ENCODE assay signal across 9 cellular contexts in genomic region chr7:90320801-90321494, GRCh38. TPM values are rescaled to one million over a fixed set of nuclear protein-coding genes. Genes with fewer than 3 reads are reported as not detected.
DNase-seq lines count a peak whose midpoint lies in the region; ATAC-seq, FAIRE-seq and TF ChIP-seq lines count a peak whose summit lies in the region.
"Had no signal": no experiment of that assay in that cellular context is flagged by ENCODE, and none has a peak within 500 bp of the region (broad histone marks: within the 10 kb centered on the region; RNA-seq: fewer than 3 reads in every experiment).

TSS of gene FAM237B (minus strand) at chr7:90321304. CDS start at chr7:90319748, 1,556 bp downstream.

- H3K9me3 ChIP-seq in H1 (ENCODE audit: insufficient read depth in 2 of 2, low read depth in 1 of 2, low read length in 1 of 2) (no peaks in the 10 kb centered on the region), PC-9 (ENCODE audit: insufficient read depth, low read depth) (no peaks in the 10 kb centered on the region)

- FAIRE-seq in H1 (lab: Jason Lieb, UNC) = no peak
- FAIRE-seq: K562 had no signal

- H4K20me1 ChIP-seq in H1 (replicated peaks in 1 of 2; ENCODE audit: control insufficient read depth in 1 of 2, insufficient read depth in 2 of 2, low read length in 2 of 2) (no peaks in the 10 kb centered on the region), PC-9 (ENCODE audit: insufficient read depth) (no peaks in the 10 kb centered on the region)

- no peak within 1 kb of the TSS; the same call in 1 of the 2 replicates for H2BK12ac ChIP-seq in H1 (ENCODE audit: low read depth, low read length)

- H3K4ac ChIP-seq in H1 (replicated peaks; ENCODE audit: insufficient read length, low read depth, low read length) (no peak within 1 kb of the TSS), mesendoderm (ENCODE audit: low read depth, low read length) (no peak within 1 kb of the TSS)

- no peak for TF ChIP-seq CTCF in AG04449 (IDR thresholded peaks at IDR 0.05; ENCODE audit: insufficient read depth, low read length, missing control alignments)
- no peak for TF ChIP-seq CTCF in H1 (IDR thresholded peaks at IDR 0.05; ENCODE audit: control extremely low read depth in 1 of 3, insufficient read depth in 1 of 3, low read depth in 1 of 3, low read length in 3 of 3)
- TF ChIP-seq CTCF in PC-9 (conservative IDR thresholded peaks at IDR 0.05) = no peak

- WGBS in H1 (ENCODE audit: extremely low coverage in 1 of 2, insufficient coverage in 1 of 2, insufficient read length in 1 of 2, insufficient replicate concordance in 2 of 2, low coverage in 1 of 2, low lambda C conversion rate in 2 of 2, missing lambda C conversion rate in 1 of 2), 2 experiments = 3% methylated on average over 61 of the region's 62 CpGs; no CpG with 5 or more reads in 1 of the 2 experiments
- no CpG with 5 or more reads among the region's 62 CpGs for WGBS in mesendoderm (ENCODE audit: extremely low coverage, insufficient coverage, low lambda C conversion rate)

- H2BK5ac ChIP-seq in H1 (ENCODE audit: low read depth, low read length) = no peak within 1 kb of the TSS
- H2BK5ac ChIP-seq in mesendoderm (ENCODE audit: low read length) = no peak within 1 kb of the TSS

- H3K36me3 ChIP-seq in H1 (ENCODE audit: control insufficient read depth in 2 of 4, insufficient read depth in 4 of 4, low read length in 3 of 4) = no peaks in the 10 kb centered on the region
- H3K36me3 ChIP-seq in mesendoderm (ENCODE audit: control insufficient read depth, insufficient read depth, low read length) = no peaks in the 10 kb centered on the region
- H3K36me3 ChIP-seq in PC-9 (ENCODE audit: low read depth) = no peaks in the 10 kb centered on the region

- peak within 1 kb of the TSS; percentile 58 to 87 for H3K4me2 ChIP-seq in H1 (ENCODE audit: insufficient read depth in 1 of 2, low read depth in 2 of 2, low read length in 2 of 2)
- peak within 1 kb of the TSS; percentile 80 for H3K4me2 ChIP-seq in mesendoderm (ENCODE audit: low read length)
- no peak within 1 kb of the TSS for H3K4me2 ChIP-seq in PC-9

- H2BK120ac ChIP-seq in H1 (replicated peaks; ENCODE audit: low read depth, low read length) (no peak within 1 kb of the TSS), mesendoderm (ENCODE audit: low read depth, low read length) (no peak within 1 kb of the TSS)

- H3K18ac ChIP-seq in H1 (ENCODE audit: extremely low read depth, low read length) (peak within 1 kb of the TSS; percentile 51; the same call in 1 of the 2 replicates), mesendoderm (ENCODE audit: low read length) (no peak within 1 kb of the TSS)

- H4K8ac ChIP-seq in H1 (ENCODE audit: extremely low read depth, insufficient read depth, low read length) (peak within 1 kb of the TSS; percentile 75), mesendoderm (ENCODE audit: low read depth, low read length) (no peak within 1 kb of the TSS)

- H3K23me2 ChIP-seq in H1 (ENCODE audit: low read depth, low read length) = peaks cover 10% of the 10 kb centered on the region; the same call in 1 of the 2 replicates

- H3K79me1 ChIP-seq in H1 (ENCODE audit: low read depth, low read length) (no peaks in the 10 kb centered on the region), mesendoderm (ENCODE audit: low read length) (no peaks in the 10 kb centered on the region)

- H2BK20ac ChIP-seq in H1 (ENCODE audit: low read length) = no peak within 1 kb of the TSS

- no peaks in the 10 kb centered on the region for H3K9me2 ChIP-seq in PC-9 (ENCODE audit: insufficient read depth)

- H2AFZ ChIP-seq in H1 (ENCODE audit: low read length) (no peak within 1 kb of the TSS; the same call in 1 of the 2 replicates), PC-9 (no peak within 1 kb of the TSS)

- peak within 1 kb of the TSS; percentile 44 for H3K4me3 ChIP-seq in AG04449 (ENCODE audit: low read depth, low read length)
- H3K4me3 ChIP-seq in H1 (ENCODE audit: extremely low read depth in 1 of 4, insufficient read depth in 2 of 4, low read depth in 3 of 4, low read length in 4 of 4) = peak within 1 kb of the TSS; percentile 39 to 63 (median 58)
- peak within 1 kb of the TSS; percentile 22 for H3K4me3 ChIP-seq in mesendoderm (ENCODE audit: low read length)
- no peak within 1 kb of the TSS for H3K4me3 ChIP-seq in PC-9
- H3K4me3 ChIP-seq: K562 had no signal

- H3K27me3 ChIP-seq in H1 (replicated peaks in 1 of 4; ENCODE audit: control insufficient read depth in 3 of 4, extremely low read depth in 1 of 4, insufficient read depth in 3 of 4, low read length in 3 of 4) = peaks cover 20 to 39% (median 29%) of the 10 kb centered on the region in 4 experiments
- H3K27me3 ChIP-seq in mesendoderm (ENCODE audit: insufficient read depth, low read length, poor library complexity) = peaks cover 19% of the 10 kb centered on the region
- no peaks in the 10 kb centered on the region for H3K27me3 ChIP-seq in PC-9 (ENCODE audit: insufficient read depth, low read depth)

- CTCF ChIA-PET in AG04449 (lab: Yijun Ruan, JAX) = interaction anchor here (0.6 to 1.2 kb wide), 4 partner anchors 9 to 107 kb away, joined by 3 to 4 read pairs (median 4); no protein-coding TSS in a partner anchor
- CTCF ChIA-PET in HEK293T (lab: Yijun Ruan, JAX) = interaction anchor here (0.9 kb wide), 1 partner anchor 25 kb away, joined by 3 read pairs; no protein-coding TSS in a partner anchor
- CTCF ChIA-PET in H1 (lab: Charles Lee; ENCODE audit: partially characterized antibody) = interaction anchor here (1.1 to 2.9 kb wide), 3 partner anchors 10 to 16 kb away, joined by 5 to 14 read pairs (median 7); no protein-coding TSS in a partner anchor
- CTCF ChIA-PET in PC-9 (lab: Charles Lee) = no interaction called here

- H2AK5ac ChIP-seq in H1 (ENCODE audit: low read depth, low read length) (no peak within 1 kb of the TSS), mesendoderm (ENCODE audit: low read length) (no peak within 1 kb of the TSS)

- H3K79me2 ChIP-seq in H1 (ENCODE audit: control insufficient read depth in 1 of 2, insufficient read depth in 2 of 2, low read length in 2 of 2) = no peaks in the 10 kb centered on the region
- H3K79me2 ChIP-seq in mesendoderm (ENCODE audit: control insufficient read depth, insufficient read depth, low read length) = no peaks in the 10 kb centered on the region
- no peaks in the 10 kb centered on the region for H3K79me2 ChIP-seq in PC-9 (ENCODE audit: low read depth)

- H3K14ac ChIP-seq in H1 (ENCODE audit: insufficient read length) = no peak within 1 kb of the TSS

- no peak within 1 kb of the TSS for H4K91ac ChIP-seq in H1 (replicated peaks; ENCODE audit: insufficient read length, low read length)

- TF ChIP-seq EP300 in H1 (IDR thresholded peaks at IDR 0.05; ENCODE audit: borderline replicate concordance in 1 of 2, low read depth in 2 of 2, low read length in 2 of 2) = no peak

- BruUV-seq in PC-9 (replicated peaks; lab: Mats Ljungman, UMichigan) = no TSS peak

- DNase-seq in AG04449 (ENCODE audit: low read depth, low spot score) (no peak), HEK293T (ENCODE audit: extremely low spot score) (peak; percentile 55), H1 (ENCODE audit: low read depth in 1 of 2, low spot score in 2 of 2) (peak in 1 of 2 experiments; percentile 65), mesendoderm (peak; percentile 21), PC-9 (no peak)
- no peak for DNase-seq in activated CD8-positive, alpha-beta memory T cell treated with anti-CD3 and anti-CD28 coated beads for 24 hours

- TF ChIP-seq POLR2A in H1 (IDR thresholded peaks at IDR 0.05; ENCODE audit: control extremely low read depth in 1 of 2, low read depth in 2 of 2, low read length in 2 of 2) = no peak

- H3K9ac ChIP-seq in H1 (replicated peaks in 1 of 4; ENCODE audit: extremely low read depth in 1 of 4, low read depth in 3 of 4, low read length in 3 of 4) (peak within 1 kb of the TSS in 2 of 4 experiments; percentile 20 to 22; a peak in 4 of 7 replicates), mesendoderm (ENCODE audit: low read length) (peak within 1 kb of the TSS; percentile 55)

- TF ChIP-seq RAD21 in H1 (IDR thresholded peaks at IDR 0.05 in 1 of 2, conservative IDR thresholded peaks at IDR 0.05 in 1 of 2; ENCODE audit: low read depth in 2 of 2, low read length in 2 of 2) = no peak

- H2BK15ac ChIP-seq in H1 (ENCODE audit: low read length) (no peak within 1 kb of the TSS), mesendoderm (replicated peaks; ENCODE audit: low read depth) (no peak within 1 kb of the TSS)

- intact Hi-C loops in PC-9 (cut with micrococcal nuclease; ENCODE audit: unreplicated experiment) = no loop called here

- no peaks in the 10 kb centered on the region for H3F3A ChIP-seq in PC-9 (ENCODE audit: insufficient read depth, low read depth)

- H3K27ac ChIP-seq in H1 (ENCODE audit: low read depth, low read length) (no peak within 1 kb of the TSS), mesendoderm (ENCODE audit: low read depth, low read length) (no peak within 1 kb of the TSS), PC-9 (no peak within 1 kb of the TSS)

- POLR2A ChIA-PET in AG04449 (lab: Yijun Ruan, JAX) = no interaction called here
- POLR2A ChIA-PET in HEK293T (lab: Yijun Ruan, JAX) = no interaction called here
- POLR2A ChIA-PET in H1 (lab: Charles Lee; ENCODE audit: partially characterized antibody) = interaction anchor here (1.0 kb wide), 1 partner anchor 25 kb away, joined by 3 read pairs; no protein-coding TSS in a partner anchor
- POLR2A ChIA-PET in PC-9 (lab: Charles Lee; ENCODE audit: unreplicated experiment) = no interaction called here

- ATAC-seq in GM19467 (IDR thresholded peaks at IDR 0.05; ENCODE audit: unreplicated experiment) (no peak), GM21423 (IDR thresholded peaks at IDR 0.05; ENCODE audit: unreplicated experiment) (no peak)
- ATAC-seq: K562 had no signal

- H3K56ac ChIP-seq in H1 (replicated peaks; ENCODE audit: insufficient read length, low read depth, low read length) (no peak within 1 kb of the TSS), mesendoderm (ENCODE audit: low read length) (peak within 1 kb of the TSS; percentile 75)

- H3K4me1 ChIP-seq in H1 (replicated peaks in 1 of 4; ENCODE audit: control insufficient read depth in 3 of 4, insufficient read depth in 4 of 4, low read length in 3 of 4) (peaks cover 0 to 3% (median 0%) of the 10 kb centered on the region in 4 experiments; a peak in 2 of 7 replicates), mesendoderm (ENCODE audit: control insufficient read depth, low read depth, low read length) (no peaks in the 10 kb centered on the region), PC-9 (replicated peaks; ENCODE audit: insufficient read depth) (no peaks in the 10 kb centered on the region)

- H4K5ac ChIP-seq in H1 (ENCODE audit: insufficient read length, low read depth, low read length) (no peak within 1 kb of the TSS), mesendoderm (ENCODE audit: low read length) (no peak within 1 kb of the TSS)

- H3K23ac ChIP-seq in H1 (ENCODE audit: insufficient read length) = no peak within 1 kb of the TSS
- H3K23ac ChIP-seq in mesendoderm (ENCODE audit: low read length) = no peak within 1 kb of the TSS

RNA-seq across cellular contexts. Expression of gene FAM237B, which starts in this region (rescaled TPM):
- not detected in 2 replicates for total RNA-seq in H1 (2021; fragmentation: NEBNext Ultra II Directional; extraction: Animal tissue kit (Norgen Biotek cat#: 25700))
- polyA plus RNA-seq in H1 (2011; rRNA removed) = not detected in 2 replicates
- not detected for polyA plus RNA-seq in H1 (2011; cell fraction: cytosol; rRNA removed)
- not detected for polyA plus RNA-seq in H1 (2011; cell fraction: nucleus; rRNA removed)
- not detected in 4 replicates for polyA plus RNA-seq in H1 (2012, experiment 1 of 2)
- not detected for polyA plus RNA-seq in H1 (2012, experiment 2 of 2)
- not detected for polyA plus RNA-seq in H1 (2013, experiment 1 of 2)
- 0.02 TPM for polyA plus RNA-seq in H1 (2013, experiment 2 of 2)
- polyA minus RNA-seq in H1 (2011; rRNA and poly(A)+ RNA removed) = not detected in 2 replicates
- polyA minus RNA-seq in H1 (2011; cell fraction: cytosol; rRNA and poly(A)+ RNA removed) = not detected
- not detected for polyA minus RNA-seq in H1 (2011; cell fraction: nucleus; rRNA and poly(A)+ RNA removed)
- polyA plus RNA-seq in mesendoderm (2013, experiment 1 of 2) = not detected
- polyA plus RNA-seq in mesendoderm (2013, experiment 2 of 2) = not detected
- total RNA-seq in PC-9 (2021) = not detected in 2 replicates
- total RNA-seq: K562 had no signal
- polyA plus RNA-seq: K562 had no signal

Comparison
In these comparisons a context has a peak if more than half of its experiments do, and no peak if none do; other contexts are left out.
1. DNase-seq: peak in HEK293T (single experiment) and mesendoderm (single experiment); none in AG04449 (single experiment), activated CD8-positive, alpha-beta memory T cell treated with anti-CD3 and anti-CD28 coated beads for 24 hours (single experiment) and PC-9 (0 of 2).